ENCODE assay signal across 18 cellular contexts in genomic region chr1:232386294-232386693, GRCh38.
DNase-seq lines count a peak whose midpoint lies in the region; ATAC-seq and TF ChIP-seq lines count a peak whose summit lies in the region.
"Had no signal": no experiment of that assay in that cellular context is flagged by ENCODE, and none has a peak within 500 bp of the region (broad histone marks: within the 10 kb centered on the region; RNA-seq: fewer than 3 reads in every experiment).

No MANE protein-coding gene starts in this region.

- H2BK5ac ChIP-seq in neuronal stem cell (ENCODE audit: low read length) = no peak overlapping the region

- no CpG with 5 or more reads among the region's 9 CpGs for WGBS in neuronal stem cell (ENCODE audit: extremely low coverage in 2 of 2, insufficient read length in 2 of 2, insufficient replicate concordance in 1 of 2), 2 donors

- H3K36me3 ChIP-seq in cardiac muscle cell = no peaks in the 10 kb centered on the region
- no peaks in the 10 kb centered on the region for H3K36me3 ChIP-seq in right atrium auricular region
- H3K36me3 ChIP-seq in neuronal stem cell (replicated peaks in 1 of 2; ENCODE audit: control insufficient read depth in 2 of 2, insufficient read depth in 2 of 2, low read length in 2 of 2) = no peaks in the 10 kb centered on the region

- H3K4me2 ChIP-seq in neuronal stem cell (ENCODE audit: insufficient read depth, low read length, poor library complexity, severe bottlenecking) = no peak overlapping the region

- TF ChIP-seq CTCF in cardiac muscle cell (IDR thresholded peaks at IDR 0.05; ENCODE audit: low read depth, low read length) = no peak
- no peak for TF ChIP-seq CTCF in right atrium auricular region (IDR thresholded peaks at IDR 0.05)

- H3K27ac ChIP-seq in cardiac muscle cell (peak overlapping the region; percentile 49), right atrium auricular region (no peak overlapping the region), neuronal stem cell (replicated peaks; ENCODE audit: low read length) (no peak overlapping the region)

- H3K4ac ChIP-seq in neuronal stem cell (ENCODE audit: low read length) = no peak overlapping the region

- H3K4me3 ChIP-seq in cardiac muscle cell (no peak overlapping the region), right atrium auricular region (no peak overlapping the region), neuronal stem cell (ENCODE audit: low read length in 2 of 2) (peak overlapping the region in 1 of 2 donors; percentile 23)
- H3K4me3 ChIP-seq: GM12878 had no signal

- H3K4me1 ChIP-seq in cardiac muscle cell (ENCODE audit: low read depth) (peaks cover 17% of the 10 kb centered on the region), right atrium auricular region (peaks cover 0 to 7% of the 10 kb centered on the region in 2 donors), neuronal stem cell (ENCODE audit: control insufficient read depth in 2 of 2, insufficient read depth in 1 of 2, low read depth in 1 of 2, low read length in 2 of 2) (peaks cover 0 to 1% of the 10 kb centered on the region in 2 donors)

- H3K27me3 ChIP-seq in cardiac muscle cell (no peaks in the 10 kb centered on the region), right atrium auricular region (no peaks in the 10 kb centered on the region), neuronal stem cell (ENCODE audit: control insufficient read depth in 3 of 3, insufficient read depth in 3 of 3, low read depth in 1 of 3, low read length in 3 of 3) (no peaks in the 10 kb centered on the region)

- no peak overlapping the region for H4K8ac ChIP-seq in neuronal stem cell (ENCODE audit: low read depth, low read length)

- no peak overlapping the region for H2BK15ac ChIP-seq in neuronal stem cell (ENCODE audit: low read length)

- no peak overlapping the region for H2AK5ac ChIP-seq in neuronal stem cell (ENCODE audit: low read depth, low read length)

- intact Hi-C loops in left ventricle myocardium superior (cut with micrococcal nuclease) = no loop called here

- no peak overlapping the region for H2AFZ ChIP-seq in neuronal stem cell (ENCODE audit: low read length)

- peak overlapping the region; percentile 9 for H3K9ac ChIP-seq in neuronal stem cell (ENCODE audit: low read depth, low read length, poor library complexity)

- no peak overlapping the region for H3K23ac ChIP-seq in neuronal stem cell (ENCODE audit: low read depth, low read length, poor library complexity)

- no peaks in the 10 kb centered on the region for H3K9me3 ChIP-seq in cardiac muscle cell (ENCODE audit: low read depth)
- no peaks in the 10 kb centered on the region for H3K9me3 ChIP-seq in right atrium auricular region
- H3K9me3 ChIP-seq in neuronal stem cell (replicated peaks in 1 of 2; ENCODE audit: control insufficient read depth in 2 of 2, insufficient read depth in 1 of 2, low read depth in 1 of 2, low read length in 2 of 2) = peaks cover 0 to 2% of the 10 kb centered on the region in 2 donors

- H2BK120ac ChIP-seq in neuronal stem cell (ENCODE audit: low read depth, low read length) = no peak overlapping the region

- no peak overlapping the region for H3K14ac ChIP-seq in neuronal stem cell (ENCODE audit: low read length)

- no peak overlapping the region for H4K91ac ChIP-seq in neuronal stem cell (ENCODE audit: low read depth, low read length, poor library complexity)

- DNase-seq in cardiac muscle cell (ENCODE audit: low read depth in 1 of 2, low spot score in 1 of 2) = no peak
- DNase-seq in right atrium auricular region (ENCODE audit: low spot score) = no peak
- no peak for DNase-seq in left ventricle myocardium superior
- no peak for DNase-seq in neuronal stem cell (ENCODE audit: low spot score)
- no peak for DNase-seq in NCI-H2196 treated with DMSO at 0.1 percent for 48 hours (lab: John Stamatoyannopoulos, UW; ENCODE audit: unreplicated experiment)
- DNase-seq in iPS-NIHi11 (ENCODE audit: low spot score) = no peak
- DNase-seq: C1 segment of cervical spinal cord; CD4-positive, CD25-positive, alpha-beta regulatory T cell; CD8-positive, alpha-beta memory T cell; COR-L47; DMS 273 treated with DMSO at 0.1 percent for 48 hours; DMS53; DND-41; EL; GOT3; H9 had no signal

- H3K79me1 ChIP-seq in neuronal stem cell (ENCODE audit: low read depth, low read length) = no peaks in the 10 kb centered on the region

- ATAC-seq in left ventricle myocardium superior = peak; percentile 62
- ATAC-seq: GM12878, HepG2 had no signal

- no peak overlapping the region for H2BK12ac ChIP-seq in neuronal stem cell (ENCODE audit: low read length)

- H3K18ac ChIP-seq in neuronal stem cell (ENCODE audit: low read length) = peak overlapping the region; percentile 19
